8 cellular contexts compared by ENCODE assay signal in genomic region chr6:34223381-34223963, GRCh38. TPM values are rescaled to one million over a fixed set of nuclear protein-coding genes. Genes with fewer than 3 reads are reported as not detected.
DNase-seq lines count a peak whose midpoint lies in the region; ATAC-seq and TF ChIP-seq lines count a peak whose summit lies in the region.

No MANE protein-coding gene starts in this region.

- no peak for TF ChIP-seq POLR2A in esophagus squamous epithelium (IDR thresholded peaks at IDR 0.05)

- DNase-seq in BE2C: no peak
- no peak for DNase-seq in SJCRH30
- no peak for DNase-seq in esophagus squamous epithelium (lab: John Stamatoyannopoulos, UW)
- no peak for DNase-seq in central memory CD4-positive, alpha-beta T cell
- DNase-seq in stimulated activated naive CD4-positive, alpha-beta T cell (lab: John Stamatoyannopoulos, UW): no peak
- DNase-seq in activated CD4-positive, alpha-beta T cell treated with anti-CD3 and anti-CD28 coated beads, Interleukin-2, amount 50 U/mL, for 4 hours: no peak

- 19 to 20% methylated on average over 16 of the region's 16 CpGs for WGBS in esophagus squamous epithelium, 2 donors

- peak overlapping the region; percentile 79 for H3K4me2 ChIP-seq in parathyroid adenoma (ENCODE audit: low read length)

- H3K4me3 ChIP-seq in BE2C (ENCODE audit: low read depth, low read length): peak overlapping the region; percentile 50
- peak overlapping the region; percentile 77 for H3K4me3 ChIP-seq in SJCRH30
- peak overlapping the region; percentile 14 to 91 (median 62) for H3K4me3 ChIP-seq in esophagus squamous epithelium
- peak overlapping the region; percentile 39 for H3K4me3 ChIP-seq in parathyroid adenoma (ENCODE audit: low read depth, low read length)

- intact Hi-C loops in esophagus squamous epithelium (cut with DNase I): no loop called here

- peak overlapping the region; percentile 91 for H2AFZ ChIP-seq in parathyroid adenoma

- no peak overlapping the region for H3K9ac ChIP-seq in parathyroid adenoma

- H3K9me3 ChIP-seq in BE2C (no peaks in the 10 kb centered on the region), SJCRH30 (replicated peaks) (no peaks in the 10 kb centered on the region), esophagus squamous epithelium (no peaks in the 10 kb centered on the region), parathyroid adenoma (ENCODE audit: control insufficient read depth, low read length) (no peaks in the 10 kb centered on the region)

- ATAC-seq in GM21529 (IDR thresholded peaks at IDR 0.05; ENCODE audit: unreplicated experiment): peak; percentile 19

- peaks cover 4% of the 10 kb centered on the region; the same call in 1 of the 2 replicates for H3K4me1 ChIP-seq in BE2C
- H3K4me1 ChIP-seq in SJCRH30: peaks cover 11% of the 10 kb centered on the region; the same call in 1 of the 2 replicates
- peaks cover 25 to 53% (median 38%) of the 10 kb centered on the region in 3 donors for H3K4me1 ChIP-seq in esophagus squamous epithelium
- peaks cover 18% of the 10 kb centered on the region for H3K4me1 ChIP-seq in parathyroid adenoma

- H3K27ac ChIP-seq in SJCRH30: no peak overlapping the region
- peak overlapping the region; percentile 93 to 99 (median 97) for H3K27ac ChIP-seq in esophagus squamous epithelium
- peak overlapping the region; percentile 27 for H3K27ac ChIP-seq in parathyroid adenoma

- H3K79me2 ChIP-seq in parathyroid adenoma: no peaks in the 10 kb centered on the region

- TF ChIP-seq CTCF in BE2C (IDR thresholded peaks at IDR 0.05; ENCODE audit: low read depth, low read length) (no peak), esophagus squamous epithelium (IDR thresholded peaks at IDR 0.05) (no peak), parathyroid adenoma (IDR thresholded peaks at IDR 0.05) (no peak)

- H3K27me3 ChIP-seq in BE2C (no peaks in the 10 kb centered on the region), SJCRH30 (no peaks in the 10 kb centered on the region), esophagus squamous epithelium (no peaks in the 10 kb centered on the region), parathyroid adenoma (ENCODE audit: control insufficient read depth, insufficient read depth, low read length) (no peaks in the 10 kb centered on the region)

- H3K36me3 ChIP-seq in BE2C: no peaks in the 10 kb centered on the region
- no peaks in the 10 kb centered on the region for H3K36me3 ChIP-seq in SJCRH30
- H3K36me3 ChIP-seq in esophagus squamous epithelium: no peaks in the 10 kb centered on the region
- no peaks in the 10 kb centered on the region for H3K36me3 ChIP-seq in parathyroid adenoma (ENCODE audit: control insufficient read depth, insufficient read depth, low read length)

RNA-seq across cellular contexts. Expression of gene HMGA1, which starts 13.2 kb away (rescaled TPM):
- polyA plus RNA-seq in BE2C (2012; ENCODE audit: insufficient read depth, insufficient read length, low read depth): 155 TPM
- 126 and 129 TPM in 2 replicates for total RNA-seq in SJCRH30 (2014; rRNA removed; shearing (Covaris generic))
- total RNA-seq in esophagus squamous epithelium: 100 to 1,000 TPM; 118 to 309 (median 193) TPM

RNA-seq across cellular contexts. Expression of gene SMIM29, which starts 25.3 kb away (rescaled TPM):
- 46.8 TPM for polyA plus RNA-seq in BE2C (2012; ENCODE audit: insufficient read depth, insufficient read length, low read depth)
- total RNA-seq in SJCRH30 (2014; rRNA removed; shearing (Covaris generic)): 3.1 and 3.2 TPM in 2 replicates
- total RNA-seq in esophagus squamous epithelium: 10 to 100 TPM; 17.3 to 21.6 (median 18.2) TPM
